Comparison of ENCODE assay signal across 23 cellular contexts in genomic region chr6:90835584-90836212, GRCh38.
DNase-seq lines count a peak whose midpoint lies in the region; ATAC-seq, FAIRE-seq and TF ChIP-seq lines count a peak whose summit lies in the region.
"Had no signal": no experiment of that assay in that cellular context is flagged by ENCODE, and none has a peak within 500 bp of the region (broad histone marks: within the 10 kb centered on the region; RNA-seq: fewer than 3 reads in every experiment).

No MANE protein-coding gene starts in this region.

- H3K27ac ChIP-seq in GM23338 (ENCODE audit: low read depth), result no peak overlapping the region
- peak overlapping the region in 3 of 4 donors; percentile 1 to 64 (median 31) for H3K27ac ChIP-seq in pancreas
- H3K27ac ChIP-seq: epithelial cell of prostate, ovary, sigmoid colon had no signal

- H2AFZ ChIP-seq in GM23338, result peak overlapping the region; percentile 64

- no peaks in the 10 kb centered on the region for H3K27me3 Mint-ChIP-seq in GM23338 (ENCODE audit: insufficient read depth, low read depth, poor library complexity)
- H3K27me3 Mint-ChIP-seq in activated T-cell treated with anti-CD3 and anti-CD28 coated beads, Interleukin-2, amount 50 U/mL, for 72 hours (ENCODE audit: low read depth), result peaks cover 14% of the 10 kb centered on the region

- H3K4me2 ChIP-seq in GM23338, result no peak overlapping the region

- H3K9me3 Mint-ChIP-seq in GM23338, result peaks cover 6% of the 10 kb centered on the region; the same call in 2 of the 3 replicates
- H3K9me3 Mint-ChIP-seq in stimulated activated effector memory CD8-positive, alpha-beta T cell treated with anti-CD3 and anti-CD28 coated beads, Interleukin-12 subunit alpha, Interleukin-12 subunit beta, amount 100 ng/mL, for 72 hours, result no peaks in the 10 kb centered on the region
- H3K9me3 Mint-ChIP-seq in activated T-cell treated with anti-CD3 and anti-CD28 coated beads, Interleukin-2, amount 50 U/mL, for 72 hours, result no peaks in the 10 kb centered on the region
- H3K9me3 Mint-ChIP-seq: activated T-cell treated with anti-CD3 and anti-CD28 coated beads, Interleukin-2, amount 50 U/mL, for 24 hours; T-helper 1 cell treated with Interleukin-12 subunit alpha and Interleukin-12 subunit beta and Interleukin-4 antibody, amounts not matched to agents 30 μg/mL and 1 μg/mL, for 36 hours had no signal

- ATAC-seq in GM23338, result no peak
- peak; percentile 98 to 100 (median 99) for ATAC-seq in pancreas
- no peak for ATAC-seq in stimulated activated effector memory CD8-positive, alpha-beta T cell treated with anti-CD3 and anti-CD28 coated beads, Interleukin-12 subunit alpha, Interleukin-12 subunit beta, amount 100 ng/mL, for 72 hours
- ATAC-seq in activated T-cell treated with anti-CD3 and anti-CD28 coated beads, Interleukin-2, amount 50 U/mL, for 72 hours (replicated peaks in 1 of 2), result no peak
- ATAC-seq in GM18519 (IDR thresholded peaks at IDR 0.05; ENCODE audit: low FRiP score, unreplicated experiment), result no peak
- ATAC-seq: HCT116; left lobe of liver; naive thymus-derived CD8-positive, alpha-beta T cell had no signal

- no peak overlapping the region for H3K4me3 Mint-ChIP-seq in GM23338
- no peak overlapping the region for H3K4me3 Mint-ChIP-seq in stimulated activated effector memory CD8-positive, alpha-beta T cell treated with anti-CD3 and anti-CD28 coated beads, Interleukin-12 subunit alpha, Interleukin-12 subunit beta, amount 100 ng/mL, for 72 hours
- no peak overlapping the region for H3K4me3 Mint-ChIP-seq in activated T-cell treated with anti-CD3 and anti-CD28 coated beads, Interleukin-2, amount 50 U/mL, for 72 hours
- H3K4me3 Mint-ChIP-seq: activated T-cell treated with anti-CD3 and anti-CD28 coated beads, Interleukin-2, amount 50 U/mL, for 24 hours; mesothelial cell of epicardium; naive thymus-derived CD8-positive, alpha-beta T cell; T-helper 1 cell treated with Interleukin-12 subunit alpha and Interleukin-12 subunit beta and Interleukin-4 antibody, amounts not matched to agents 30 μg/mL and 1 μg/mL, for 36 hours had no signal

- no peaks in the 10 kb centered on the region for H4K20me1 ChIP-seq in GM23338 (replicated peaks; ENCODE audit: insufficient read depth)

- H3K4me3 ChIP-seq in GM23338 (no peak overlapping the region), pancreas (no peak overlapping the region)
- H3K4me3 ChIP-seq: ovary, sigmoid colon had no signal

- H3K27me3 ChIP-seq in GM23338 (ENCODE audit: insufficient read depth) (no peaks in the 10 kb centered on the region), pancreas (no peaks in the 10 kb centered on the region)
- H3K27me3 ChIP-seq: ovary, sigmoid colon had no signal

- no peaks in the 10 kb centered on the region for H3K4me1 Mint-ChIP-seq in GM23338
- no peaks in the 10 kb centered on the region for H3K4me1 Mint-ChIP-seq in stimulated activated effector memory CD8-positive, alpha-beta T cell treated with anti-CD3 and anti-CD28 coated beads, Interleukin-12 subunit alpha, Interleukin-12 subunit beta, amount 100 ng/mL, for 72 hours
- no peaks in the 10 kb centered on the region for H3K4me1 Mint-ChIP-seq in activated T-cell treated with anti-CD3 and anti-CD28 coated beads, Interleukin-2, amount 50 U/mL, for 72 hours (ENCODE audit: low read depth)
- H3K4me1 Mint-ChIP-seq: mesothelial cell of epicardium; naive thymus-derived CD8-positive, alpha-beta T cell had no signal

- 20 to 21% methylated on average over 6 of the region's 6 CpGs for WGBS in pancreas, 2 donors

- H3K27ac Mint-ChIP-seq in GM23338, result no peak overlapping the region
- H3K27ac Mint-ChIP-seq in stimulated activated effector memory CD8-positive, alpha-beta T cell treated with anti-CD3 and anti-CD28 coated beads, Interleukin-12 subunit alpha, Interleukin-12 subunit beta, amount 100 ng/mL, for 72 hours, result no peak overlapping the region
- no peak overlapping the region for H3K27ac Mint-ChIP-seq in activated T-cell treated with anti-CD3 and anti-CD28 coated beads, Interleukin-2, amount 50 U/mL, for 72 hours
- H3K27ac Mint-ChIP-seq: activated T-cell treated with anti-CD3 and anti-CD28 coated beads, Interleukin-2, amount 50 U/mL, for 24 hours; mesothelial cell of epicardium; naive thymus-derived CD8-positive, alpha-beta T cell; T-helper 1 cell treated with Interleukin-12 subunit alpha and Interleukin-12 subunit beta and Interleukin-4 antibody, amounts not matched to agents 30 μg/mL and 1 μg/mL, for 36 hours had no signal

- H3K4me1 ChIP-seq in GM23338 (ENCODE audit: insufficient read depth) (no peaks in the 10 kb centered on the region), pancreas (peaks cover 0 to 5% (median 4%) of the 10 kb centered on the region in 3 donors)
- H3K4me1 ChIP-seq: sigmoid colon had no signal

- no peak for FAIRE-seq in pancreas (lab: Jason Lieb, UNC)

- no peaks in the 10 kb centered on the region for H3F3A ChIP-seq in GM23338 (replicated peaks; ENCODE audit: low read depth)

- no peaks in the 10 kb centered on the region for H3K9me2 ChIP-seq in GM23338 (ENCODE audit: insufficient read depth)

- DNase-seq in GM23338 (ENCODE audit: low spot score) (no peak), NCI-H2029 (lab: John Stamatoyannopoulos, UW) (peak; percentile 10), SW480 (ENCODE audit: low spot score) (peak; percentile 28), pancreas (peak in 5 of 6 donors; percentile 68 to 79 (median 78)), putamen (ENCODE audit: low spot score) (no peak)
- DNase-seq in stimulated activated effector memory CD8-positive, alpha-beta T cell treated with anti-CD3 and anti-CD28 coated beads, Interleukin-12 subunit alpha, Interleukin-12 subunit beta, amount 100 ng/mL, for 72 hours (ENCODE audit: low spot score in 2 of 2), result no peak
- no peak for DNase-seq in activated T-cell treated with anti-CD3 and anti-CD28 coated beads, Interleukin-2, amount 50 U/mL, for 72 hours
- DNase-seq: activated naive CD4-positive, alpha-beta T cell treated with Interleukin-2 at 50 U/mL for 16 hours; activated T-cell treated with anti-CD3 and anti-CD28 coated beads, Interleukin-2, amount 50 U/mL, for 24 hours; C1 segment of cervical spinal cord; effector CD4-positive, alpha-beta T cell; IMR-90; naive thymus-derived CD8-positive, alpha-beta T cell; NCI-H187; ovary; sigmoid colon; trophoblast cell had no signal

- intact Hi-C loops in pancreas (cut with DNase I), result no loop called here

- H3K36me3 ChIP-seq in GM23338 (ENCODE audit: insufficient read depth) (no peaks in the 10 kb centered on the region), pancreas (no peaks in the 10 kb centered on the region)
- H3K36me3 ChIP-seq: ovary, sigmoid colon had no signal

- no peaks in the 10 kb centered on the region for H3K9me3 ChIP-seq in pancreas
- H3K9me3 ChIP-seq: ovary, sigmoid colon had no signal

- TF ChIP-seq CTCF in GM23338 (conservative IDR thresholded peaks at IDR 0.05; ENCODE audit: low read depth in 2 of 2) (no peak), pancreas (IDR thresholded peaks at IDR 0.05) (no peak)

- peaks cover 2% of the 10 kb centered on the region; the same call in 1 of the 3 replicates for H3K36me3 Mint-ChIP-seq in GM23338 (ENCODE audit: low read depth)
- H3K36me3 Mint-ChIP-seq in stimulated activated effector memory CD8-positive, alpha-beta T cell treated with anti-CD3 and anti-CD28 coated beads, Interleukin-12 subunit alpha, Interleukin-12 subunit beta, amount 100 ng/mL, for 72 hours, result no peaks in the 10 kb centered on the region
- H3K36me3 Mint-ChIP-seq in activated T-cell treated with anti-CD3 and anti-CD28 coated beads, Interleukin-2, amount 50 U/mL, for 72 hours (ENCODE audit: insufficient read depth in 2 of 2), result no peaks in the 10 kb centered on the region
- H3K36me3 Mint-ChIP-seq: mesothelial cell of epicardium; naive thymus-derived CD8-positive, alpha-beta T cell had no signal

- H3K79me2 ChIP-seq in GM23338 (replicated peaks; ENCODE audit: insufficient read depth), result no peaks in the 10 kb centered on the region

TF ChIP-seq in GM23338, 12 proteins besides CTCF, POLR2A, EP300 and RAD21 (continues in another document):
- TF ChIP-seq, protein P1, sequence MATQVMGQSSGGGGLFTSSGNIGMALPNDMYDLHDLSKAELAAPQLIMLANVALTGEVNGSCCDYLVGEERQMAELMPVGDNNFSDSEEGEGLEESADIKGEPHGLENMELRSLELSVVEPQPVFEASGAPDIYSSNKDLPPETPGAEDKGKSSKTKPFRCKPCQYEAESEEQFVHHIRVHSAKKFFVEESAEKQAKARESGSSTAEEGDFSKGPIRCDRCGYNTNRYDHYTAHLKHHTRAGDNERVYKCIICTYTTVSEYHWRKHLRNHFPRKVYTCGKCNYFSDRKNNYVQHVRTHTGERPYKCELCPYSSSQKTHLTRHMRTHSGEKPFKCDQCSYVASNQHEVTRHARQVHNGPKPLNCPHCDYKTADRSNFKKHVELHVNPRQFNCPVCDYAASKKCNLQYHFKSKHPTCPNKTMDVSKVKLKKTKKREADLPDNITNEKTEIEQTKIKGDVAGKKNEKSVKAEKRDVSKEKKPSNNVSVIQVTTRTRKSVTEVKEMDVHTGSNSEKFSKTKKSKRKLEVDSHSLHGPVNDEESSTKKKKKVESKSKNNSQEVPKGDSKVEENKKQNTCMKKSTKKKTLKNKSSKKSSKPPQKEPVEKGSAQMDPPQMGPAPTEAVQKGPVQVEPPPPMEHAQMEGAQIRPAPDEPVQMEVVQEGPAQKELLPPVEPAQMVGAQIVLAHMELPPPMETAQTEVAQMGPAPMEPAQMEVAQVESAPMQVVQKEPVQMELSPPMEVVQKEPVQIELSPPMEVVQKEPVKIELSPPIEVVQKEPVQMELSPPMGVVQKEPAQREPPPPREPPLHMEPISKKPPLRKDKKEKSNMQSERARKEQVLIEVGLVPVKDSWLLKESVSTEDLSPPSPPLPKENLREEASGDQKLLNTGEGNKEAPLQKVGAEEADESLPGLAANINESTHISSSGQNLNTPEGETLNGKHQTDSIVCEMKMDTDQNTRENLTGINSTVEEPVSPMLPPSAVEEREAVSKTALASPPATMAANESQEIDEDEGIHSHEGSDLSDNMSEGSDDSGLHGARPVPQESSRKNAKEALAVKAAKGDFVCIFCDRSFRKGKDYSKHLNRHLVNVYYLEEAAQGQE (IDR thresholded peaks at IDR 0.05; ENCODE audit: unreplicated experiment), result no peak
- TF ChIP-seq ZNF114 (CRISPR knock-in tag; IDR thresholded peaks at IDR 0.05) (no peak), EZH2phosphoT487 (IDR thresholded peaks at IDR 0.05; ENCODE audit: unreplicated experiment) (no peak), JUNB (IDR thresholded peaks at IDR 0.05; ENCODE audit: unreplicated experiment) (no peak), ZNF331 (CRISPR knock-in tag; IDR thresholded peaks at IDR 0.05; ENCODE audit: low read depth) (no peak)
- TF ChIP-seq, protein P2, sequence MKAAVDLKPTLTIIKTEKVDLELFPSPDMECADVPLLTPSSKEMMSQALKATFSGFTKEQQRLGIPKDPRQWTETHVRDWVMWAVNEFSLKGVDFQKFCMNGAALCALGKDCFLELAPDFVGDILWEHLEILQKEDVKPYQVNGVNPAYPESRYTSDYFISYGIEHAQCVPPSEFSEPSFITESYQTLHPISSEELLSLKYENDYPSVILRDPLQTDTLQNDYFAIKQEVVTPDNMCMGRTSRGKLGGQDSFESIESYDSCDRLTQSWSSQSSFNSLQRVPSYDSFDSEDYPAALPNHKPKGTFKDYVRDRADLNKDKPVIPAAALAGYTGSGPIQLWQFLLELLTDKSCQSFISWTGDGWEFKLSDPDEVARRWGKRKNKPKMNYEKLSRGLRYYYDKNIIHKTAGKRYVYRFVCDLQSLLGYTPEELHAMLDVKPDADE (IDR thresholded peaks at IDR 0.05), result no peak

Comparison
In these comparisons a context has a peak if more than half of its experiments do, and no peak if none do; other contexts are left out.
1. ATAC-seq: peak in pancreas (4 of 4); none in GM23338 (single experiment), stimulated activated effector memory CD8-positive, alpha-beta T cell treated with anti-CD3 and anti-CD28 coated beads, Interleukin-12 subunit alpha, Interleukin-12 subunit beta, amount 100 ng/mL, for 72 hours (single experiment), activated T-cell treated with anti-CD3 and anti-CD28 coated beads, Interleukin-2, amount 50 U/mL, for 72 hours (0 of 2) and GM18519 (single experiment).
2. DNase-seq: peak in NCI-H2029 (single experiment), SW480 (single experiment) and pancreas (5 of 6); none in GM23338 (single experiment), stimulated activated effector memory CD8-positive, alpha-beta T cell treated with anti-CD3 and anti-CD28 coated beads, Interleukin-12 subunit alpha, Interleukin-12 subunit beta, amount 100 ng/mL, for 72 hours (0 of 2), putamen (single experiment) and activated T-cell treated with anti-CD3 and anti-CD28 coated beads, Interleukin-2, amount 50 U/mL, for 72 hours (0 of 2).